14 cellular contexts compared by ENCODE assay signal in the genomic region with DNA sequence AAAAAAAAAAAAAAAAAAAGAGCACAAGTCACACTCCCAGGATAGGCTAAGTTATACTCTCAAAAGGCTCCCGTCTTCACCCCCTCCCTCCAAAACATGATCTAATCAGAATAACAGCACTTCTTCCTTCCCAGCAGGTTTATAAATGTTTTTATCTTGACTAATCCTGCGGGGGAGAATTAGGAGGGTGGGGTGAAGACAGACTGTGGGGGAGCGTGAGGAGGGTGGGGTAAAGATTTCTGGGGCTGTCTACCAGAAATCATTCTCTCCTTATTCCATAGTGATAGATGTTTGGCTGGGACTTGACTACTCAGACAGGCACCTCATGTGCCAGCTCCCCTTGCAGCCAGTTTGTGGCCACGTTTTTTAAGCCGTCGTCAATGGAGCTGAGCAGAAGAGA. TPM values are rescaled to one million over a fixed set of nuclear protein-coding genes. Genes with fewer than 3 reads are reported as not detected.
"Had no signal": no experiment of that assay in that cellular context is flagged by ENCODE, and none has a peak within 500 bp of the region (broad histone marks: within the 10 kb centered on the region; RNA-seq: fewer than 3 reads in every experiment).

No MANE protein-coding gene starts in this region.

- H3K36me3 ChIP-seq: colonic mucosa, ovary had no signal

- H2AFZ ChIP-seq: hepatocyte had no signal

- H3K4me3 Mint-ChIP-seq: endodermal cell; naive thymus-derived CD8-positive, alpha-beta T cell had no signal

- DNase-seq: colonic mucosa; effector CD4-positive, alpha-beta T cell; erythroblast; foreskin keratinocyte; naive thymus-derived CD8-positive, alpha-beta T cell; ovary; right cardiac atrium; stimulated activated CD4-positive, alpha-beta T cell treated with anti-CD3 and anti-CD28 coated beads, Interleukin-2, amount 100 ng/mL, for 48 hours; stimulated activated naive CD4-positive, alpha-beta T cell treated with Interleukin-2 at 50 U/mL for 16 hours; trophoblast cell had no signal

- H3K4me3 ChIP-seq: colonic mucosa, hepatocyte, ovary, smooth muscle cell had no signal

- ATAC-seq: foreskin keratinocyte; naive thymus-derived CD8-positive, alpha-beta T cell had no signal

- H3K27ac Mint-ChIP-seq: endodermal cell; naive thymus-derived CD8-positive, alpha-beta T cell had no signal

- H3K9me3 Mint-ChIP-seq: endodermal cell; naive thymus-derived CD8-positive, alpha-beta T cell had no signal

- H3K4me1 ChIP-seq: colonic mucosa, foreskin keratinocyte had no signal

- H3K9me3 ChIP-seq: colonic mucosa, ovary had no signal

- H3K4me2 ChIP-seq: hepatocyte, smooth muscle cell had no signal

- H3K79me2 ChIP-seq: hepatocyte had no signal

- H3K27ac ChIP-seq: colonic mucosa, foreskin keratinocyte, hepatocyte, ovary had no signal

- H3K27me3 ChIP-seq: colonic mucosa, hepatocyte, ovary had no signal

- H3K36me3 Mint-ChIP-seq: naive thymus-derived CD8-positive, alpha-beta T cell had no signal

RNA-seq across cellular contexts. Expression of a gene that starts 17.0 kb away (rescaled TPM):
- total RNA-seq: naive thymus-derived CD8-positive, alpha-beta T cell had no signal
- polyA plus RNA-seq: naive thymus-derived CD8-positive, alpha-beta T cell; neural cell had no signal
